ENCODE assay signal across 1 cellular context in genomic region chr6:116267879-116268588, GRCh38.
TF ChIP-seq lines count a peak whose summit lies in the region.

No MANE protein-coding gene starts in this region.

TF ChIP-seq in HepG2, 621 proteins besides CTCF, POLR2A, EP300 and RAD21:
- TF ChIP-seq EHMT2 (IDR thresholded peaks at IDR 0.05; ENCODE audit: borderline replicate concordance, low read depth, low read length) (no peak), ZNF501 (CRISPR knock-in tag; IDR thresholded peaks at IDR 0.05) (no peak), ZMYM4 (CRISPR knock-in tag; IDR thresholded peaks at IDR 0.05) (no peak), GMEB1 (CRISPR knock-in tag; IDR thresholded peaks at IDR 0.05; ENCODE audit: borderline replicate concordance) (no peak), BRCA1 (CRISPR knock-in tag; IDR thresholded peaks at IDR 0.05) (no peak), CEBPB (IDR thresholded peaks at IDR 0.05; ENCODE audit: borderline replicate concordance, low read depth, low read length) (peak; percentile 32; the same call in 1 of the 2 replicates), CENPX (CRISPR knock-in tag; IDR thresholded peaks at IDR 0.05) (no peak), ATAD3A (CRISPR knock-in tag; IDR thresholded peaks at IDR 0.05) (no peak), KMT2B (CRISPR knock-in tag; IDR thresholded peaks at IDR 0.05) (0 out of 2 replicates have a peak, but pooled peaks have one; percentile 10)
